In the genomic region with DNA sequence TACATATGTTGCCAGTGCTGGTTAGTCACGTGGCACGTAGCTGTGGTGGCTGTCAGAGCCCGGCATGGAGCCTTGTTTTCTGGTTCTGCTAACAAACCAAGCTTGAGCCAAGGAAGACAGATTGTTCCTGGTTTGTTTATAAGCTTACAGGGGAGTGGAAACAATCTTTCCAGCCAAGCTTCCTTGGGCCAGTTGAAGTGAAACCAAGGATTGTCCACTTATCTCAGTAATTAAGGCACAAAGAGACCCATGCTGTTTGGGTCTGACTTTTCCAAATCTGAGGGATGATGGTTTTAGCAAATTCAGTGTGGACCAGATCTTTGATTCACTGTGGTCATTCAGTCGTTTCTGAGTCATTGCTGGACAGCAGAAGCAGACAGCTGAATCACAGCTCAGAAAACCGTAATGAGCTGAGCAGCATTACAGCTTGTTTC, we compare ENCODE assay signal across 1 cellular context.
TF ChIP-seq lines count a peak whose summit lies in the region.

No MANE protein-coding gene starts in this region.

TF ChIP-seq in HEK293, 187 proteins besides CTCF, POLR2A, EP300 and RAD21 (continued from another document):
- TF ChIP-seq ZNF26 (tag by site-specific recombination; IDR thresholded peaks at IDR 0.05), result no peak
